In the genomic region with DNA sequence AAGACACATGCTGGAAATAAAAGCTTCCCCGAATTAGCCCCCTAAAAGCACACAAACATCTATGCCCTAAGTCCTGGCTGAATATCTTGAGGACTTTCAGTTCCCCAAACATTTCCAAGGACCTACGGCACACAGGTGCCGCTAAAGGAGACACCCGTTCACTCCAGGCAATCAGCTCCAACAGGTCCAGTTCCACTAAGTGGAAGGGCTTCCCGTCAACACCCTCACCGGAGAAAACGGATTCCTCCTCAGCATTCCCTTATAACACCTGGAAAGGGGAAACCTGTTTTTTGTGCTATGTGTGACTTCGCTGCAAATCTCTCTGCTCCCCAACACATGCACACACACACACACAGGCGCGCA, we compare ENCODE assay signal across 9 cellular contexts. TPM values are rescaled to one million over a fixed set of nuclear protein-coding genes. Genes with fewer than 3 reads are reported as not detected.
DNase-seq lines count a peak whose midpoint lies in the region; ATAC-seq, FAIRE-seq and TF ChIP-seq lines count a peak whose summit lies in the region.
"Had no signal": no experiment of that assay in that cellular context is flagged by ENCODE, and none has a peak within 500 bp of the region (broad histone marks: within the 10 kb centered on the region; RNA-seq: fewer than 3 reads in every experiment).

No MANE protein-coding gene starts in this region.

- peaks cover 21% of the 10 kb centered on the region for H3K4me1 ChIP-seq in foreskin keratinocyte

- no peak for ATAC-seq in foreskin keratinocyte
- no peak for ATAC-seq in HG02678 (IDR thresholded peaks at IDR 0.05; ENCODE audit: unreplicated experiment)
- ATAC-seq in HG02623 (IDR thresholded peaks at IDR 0.05; ENCODE audit: unreplicated experiment) = no peak
- no peak for ATAC-seq in GM19397 (IDR thresholded peaks at IDR 0.05; ENCODE audit: unreplicated experiment)
- ATAC-seq: K562 had no signal

- H3K27ac ChIP-seq in WERI-Rb-1 (no peak overlapping the region), foreskin keratinocyte (peak overlapping the region; percentile 96)

- H3K36me3 ChIP-seq in WERI-Rb-1 = no peaks in the 10 kb centered on the region

- no peaks in the 10 kb centered on the region for H3K9me3 ChIP-seq in WERI-Rb-1 (ENCODE audit: severe bottlenecking)

- FAIRE-seq in GM12891 (lab: Jason Lieb, UNC) = no peak
- FAIRE-seq: K562 had no signal

- peak overlapping the region; percentile 28 for H3K4me3 ChIP-seq in WERI-Rb-1 (ENCODE audit: low read depth, low read length)
- peak overlapping the region; percentile 81 for H3K4me3 ChIP-seq in retinal pigment epithelial cell (ENCODE audit: low read length)
- H3K4me3 ChIP-seq: K562 had no signal

- H3K27me3 ChIP-seq in WERI-Rb-1 (ENCODE audit: insufficient read depth, low read depth, severe bottlenecking) (peaks cover 91% of the 10 kb centered on the region), foreskin keratinocyte (no peaks in the 10 kb centered on the region)

- no peak for TF ChIP-seq POLR2A in GM12891 (IDR thresholded peaks at IDR 0.05; ENCODE audit: low read depth, low read length)

- DNase-seq in GM12891 (ENCODE audit: insufficient read length, low spot score) (no peak), WERI-Rb-1 (no peak), foreskin keratinocyte (no peak), retinal pigment epithelial cell (ENCODE audit: low read depth) (no peak), midbrain (lab: John Stamatoyannopoulos, UW) (no peak)

- TF ChIP-seq CTCF in WERI-Rb-1 (IDR thresholded peaks at IDR 0.05; ENCODE audit: low read depth, low read length) (no peak), foreskin keratinocyte (conservative IDR thresholded peaks at IDR 0.05) (no peak), retinal pigment epithelial cell (conservative IDR thresholded peaks at IDR 0.05; ENCODE audit: low read depth, low read length) (no peak)

TF ChIP-seq in GM12891, 5 proteins besides CTCF, POLR2A, EP300 and RAD21:
- TF ChIP-seq TAF1 (IDR thresholded peaks at IDR 0.05; ENCODE audit: low read depth, low read length) = no peak
- 0 out of 2 replicates have a peak, but pooled peaks have one; percentile 43 for TF ChIP-seq SPI1 (IDR thresholded peaks at IDR 0.05; ENCODE audit: low read depth, low read length)

RNA-seq across cellular contexts. Expression of gene TENM4, which starts 3.9 kb away (rescaled TPM):
- polyA plus RNA-seq in GM12891 (2012; ENCODE audit: low read depth, missing spikeins) = 0.06 TPM
- 16.8 and 25.1 TPM in 2 replicates for total RNA-seq in foreskin keratinocyte
- 1.3 and 1.7 TPM in 2 replicates for polyA plus RNA-seq in foreskin keratinocyte
- polyA plus RNA-seq: K562 had no signal
